ENCODE assay signal across 10 cellular contexts in genomic region chr11:44862546-44863101, GRCh38.
DNase-seq lines count a peak whose midpoint lies in the region; ATAC-seq and TF ChIP-seq lines count a peak whose summit lies in the region.
"Had no signal": no experiment of that assay in that cellular context is flagged by ENCODE, and none has a peak within 500 bp of the region (broad histone marks: within the 10 kb centered on the region; RNA-seq: fewer than 3 reads in every experiment).

No MANE protein-coding gene starts in this region.

- H3K9me3 ChIP-seq in IMR-90 (ENCODE audit: control insufficient read depth, insufficient read depth, low read length): no peaks in the 10 kb centered on the region
- H3K9me3 ChIP-seq: left lung had no signal

- CTCF ChIA-PET in IMR-90 (lab: Yijun Ruan, JAX): interaction anchor here (0.6 to 1.8 kb wide), 3 partner anchors 13 to 87 kb away, joined by 3 to 6 read pairs (median 3); no protein-coding TSS in a partner anchor

- peaks cover 12% of the 10 kb centered on the region for H3K9me1 ChIP-seq in IMR-90 (ENCODE audit: insufficient read depth, low read length)

- H3K4me1 Mint-ChIP-seq in chondrocyte (ENCODE audit: low read depth) (peaks cover 33% of the 10 kb centered on the region), progenitor cell of endocrine pancreas (ENCODE audit: low read depth) (peaks cover 9% of the 10 kb centered on the region)

- H3K18ac ChIP-seq in IMR-90 (ENCODE audit: low read depth, low read length): peak overlapping the region; percentile 65

- no peak overlapping the region for H3K4me3 Mint-ChIP-seq in chondrocyte (ENCODE audit: unreplicated experiment)
- no peak overlapping the region for H3K4me3 Mint-ChIP-seq in progenitor cell of endocrine pancreas (ENCODE audit: low read depth)

- POLR2A ChIA-PET in IMR-90 (lab: Charles Lee; ENCODE audit: unreplicated experiment): interaction anchor here (0.9 to 1.8 kb wide), 4 partner anchors 10 to 29 kb away, joined by 3 to 5 read pairs (median 3); no protein-coding TSS in a partner anchor

- H3K9me3 Mint-ChIP-seq in chondrocyte (ENCODE audit: low read depth) (no peaks in the 10 kb centered on the region), progenitor cell of endocrine pancreas (ENCODE audit: low read depth) (no peaks in the 10 kb centered on the region)

- TF ChIP-seq RAD21 in IMR-90 (IDR thresholded peaks at IDR 0.05; ENCODE audit: low read length): no peak

- H2BK120ac ChIP-seq in IMR-90 (ENCODE audit: low read depth, low read length): peak overlapping the region; percentile 99

- in situ Hi-C loops in IMR-90 (cut with MboI; ENCODE audit: low sequenced_read_pairs): no loop called here

- H3K4me3 ChIP-seq in IMR-90 (ENCODE audit: insufficient read depth, low read depth, low read length): no peak overlapping the region
- H3K4me3 ChIP-seq: left lung had no signal

- peaks cover 22% of the 10 kb centered on the region for H3K4me1 ChIP-seq in IMR-90 (ENCODE audit: control insufficient read depth, insufficient read depth, low read length)

- 50% methylated on average over 1 of the region's 5 CpGs; no CpG with 5 or more reads in 1 of the 2 experiments for WGBS in IMR-90 (ENCODE audit: extremely low coverage in 2 of 2, insufficient read length in 1 of 2), 2 experiments

- H4K5ac ChIP-seq in IMR-90 (ENCODE audit: low read depth, low read length): peak overlapping the region; percentile 56

- peak overlapping the region; percentile 78 for H2AFZ ChIP-seq in IMR-90 (replicated peaks; ENCODE audit: low read length, poor library complexity)

- no peak for TF ChIP-seq CTCF in IMR-90 (conservative IDR thresholded peaks at IDR 0.05; ENCODE audit: low read depth, low read length)
- no peak for TF ChIP-seq CTCF in chondrocyte (IDR thresholded peaks at IDR 0.05)
- TF ChIP-seq CTCF in progenitor cell of endocrine pancreas (IDR thresholded peaks at IDR 0.05; ENCODE audit: unreplicated experiment): no peak

- no peaks in the 10 kb centered on the region for H3K36me3 Mint-ChIP-seq in chondrocyte (ENCODE audit: low read depth)
- H3K36me3 Mint-ChIP-seq in progenitor cell of endocrine pancreas (ENCODE audit: insufficient read depth): no peaks in the 10 kb centered on the region

- H3K27me3 Mint-ChIP-seq in chondrocyte (ENCODE audit: low read depth) (peaks cover 20% of the 10 kb centered on the region), progenitor cell of endocrine pancreas (no peaks in the 10 kb centered on the region)

- H3K36me3 ChIP-seq in IMR-90 (ENCODE audit: control insufficient read depth, insufficient read depth, low read length): no peaks in the 10 kb centered on the region
- H3K36me3 ChIP-seq: left lung had no signal

- peak; percentile 11 for ATAC-seq in GM18502 (IDR thresholded peaks at IDR 0.05; ENCODE audit: poor library complexity, unreplicated experiment)
- ATAC-seq in IMR-90 (ENCODE audit: low read depth): no peak
- no peak for ATAC-seq in GM18858 (IDR thresholded peaks at IDR 0.05; ENCODE audit: unreplicated experiment)
- ATAC-seq in HG02885 (IDR thresholded peaks at IDR 0.05; ENCODE audit: poor library complexity, unreplicated experiment): no peak

- BruUV-seq in IMR-90 (replicated peaks; lab: Mats Ljungman, UMichigan): no TSS peak

- H3K56ac ChIP-seq in IMR-90 (ENCODE audit: extremely low read depth, insufficient read depth, low read length): peak overlapping the region; percentile 71

- dilution Hi-C loops in IMR-90 (cut with HindIII; ENCODE audit: low sequenced_read_pairs, unreplicated experiment): no loop called here

- H2BK15ac ChIP-seq in IMR-90 (ENCODE audit: low read depth, low read length): peak overlapping the region; percentile 93

- H3K27ac Mint-ChIP-seq in chondrocyte (ENCODE audit: unreplicated experiment) (peak overlapping the region; percentile 91), progenitor cell of endocrine pancreas (peak overlapping the region; percentile 9)

- peak overlapping the region; percentile 88 for H2BK5ac ChIP-seq in IMR-90 (ENCODE audit: low read depth, low read length, poor library complexity, severe bottlenecking)

- peak overlapping the region; percentile 75 for H3K23ac ChIP-seq in IMR-90 (ENCODE audit: low read depth, low read length)

- H3K14ac ChIP-seq in IMR-90 (replicated peaks; ENCODE audit: low read depth, low read length): peak overlapping the region; percentile 93

- no peak overlapping the region for H3K4me2 ChIP-seq in IMR-90 (ENCODE audit: low read depth, low read length)

- H2AK5ac ChIP-seq in IMR-90 (ENCODE audit: low read depth, low read length): peak overlapping the region; percentile 99

- intact Hi-C loops in IMR-90 (cut with micrococcal nuclease): loop anchor here (1.0 to 2.0 kb wide), 2 partner anchors 20 to 96 kb away; no protein-coding TSS in a partner anchor

- H2BK20ac ChIP-seq in IMR-90 (ENCODE audit: low read depth, low read length): peak overlapping the region; percentile 99

- peak overlapping the region; percentile 71 to 90 for H4K8ac ChIP-seq in IMR-90 (ENCODE audit: low read depth in 2 of 2, low read length in 2 of 2)

- no peaks in the 10 kb centered on the region for H4K20me1 ChIP-seq in IMR-90 (ENCODE audit: insufficient read depth, low read length)

- H3K4ac ChIP-seq in IMR-90 (ENCODE audit: low read depth, low read length): peak overlapping the region; percentile 97

- TF ChIP-seq POLR2A in IMR-90 (IDR thresholded peaks at IDR 0.05; ENCODE audit: low read depth, low read length): no peak; the same call in 1 of the 2 replicates

- H3K79me1 ChIP-seq in IMR-90 (ENCODE audit: low read depth in 1 of 2, low read length in 2 of 2): no peaks in the 10 kb centered on the region

- peaks cover 25% of the 10 kb centered on the region for H3K27me3 ChIP-seq in IMR-90 (ENCODE audit: control insufficient read depth, insufficient read depth, low read length)

- peak overlapping the region; percentile 77 for H2AK9ac ChIP-seq in IMR-90 (replicated peaks; ENCODE audit: low read depth, low read length, poor library complexity)

- H3K9ac ChIP-seq in IMR-90 (ENCODE audit: low read depth, low read length): peak overlapping the region; percentile 33; the same call in 1 of the 2 replicates

- H3K27ac ChIP-seq in IMR-90 (ENCODE audit: insufficient read depth, low read length): peak overlapping the region; percentile 85

- H4K91ac ChIP-seq in IMR-90 (ENCODE audit: insufficient read depth, low read depth, low read length): peak overlapping the region; percentile 98

- DNase-seq in IMR-90 (no peak), chondrocyte (ENCODE audit: low spot score) (no peak), progenitor cell of endocrine pancreas (ENCODE audit: low spot score, unreplicated experiment) (no peak), medulla oblongata (ENCODE audit: extremely low spot score) (no peak), HuH-7 (ENCODE audit: low spot score) (no peak)
- DNase-seq: NCI-H2081 had no signal

TF ChIP-seq in IMR-90, 13 proteins besides CTCF, POLR2A, EP300 and RAD21:
- TF ChIP-seq NFE2L2 (IDR thresholded peaks at IDR 0.05; ENCODE audit: low read depth, low read length) (no peak), MXI1 (IDR thresholded peaks at IDR 0.05; ENCODE audit: borderline replicate concordance, low read depth, low read length) (no peak), USF2 (IDR thresholded peaks at IDR 0.05; ENCODE audit: low read depth, low read length) (peak; percentile 28; the same call in 1 of the 2 replicates), BHLHE40 (IDR thresholded peaks at IDR 0.05; ENCODE audit: low read depth, low read length) (no peak), SMC3 (IDR thresholded peaks at IDR 0.05; ENCODE audit: low read depth, low read length) (no peak)
